1 cellular context compared by ENCODE assay signal in genomic region chr11:61298663-61299244, GRCh38.
TF ChIP-seq lines count a peak whose summit lies in the region.

No MANE protein-coding gene starts in this region.

TF ChIP-seq in HepG2, 621 proteins besides CTCF, POLR2A, EP300 and RAD21 (continued from another document and continues in another):
- TF ChIP-seq PRDM4 (CRISPR knock-in tag; IDR thresholded peaks at IDR 0.05; ENCODE audit: borderline replicate concordance) = no peak
- TF ChIP-seq ZNF570 (CRISPR knock-in tag; IDR thresholded peaks at IDR 0.05; ENCODE audit: borderline replicate concordance) = no peak
- no peak for TF ChIP-seq ZNF660 (CRISPR knock-in tag; IDR thresholded peaks at IDR 0.05; ENCODE audit: borderline replicate concordance, low read depth)
- no peak; the same call in 1 of the 2 replicates for TF ChIP-seq CBFB (CRISPR knock-in tag; IDR thresholded peaks at IDR 0.05)
- TF ChIP-seq HDAC1 (CRISPR knock-in tag; IDR thresholded peaks at IDR 0.05) = peak; percentile 73
- TF ChIP-seq PHF20 (CRISPR knock-in tag; IDR thresholded peaks at IDR 0.05) = peak; percentile 33; the same call in 1 of the 2 replicates
- no peak for TF ChIP-seq TSC22D2 (CRISPR knock-in tag; IDR thresholded peaks at IDR 0.05; ENCODE audit: borderline replicate concordance)
- no peak for TF ChIP-seq ZSCAN12 (CRISPR knock-in tag; IDR thresholded peaks at IDR 0.05)
- TF ChIP-seq ZBTB49 (CRISPR knock-in tag; IDR thresholded peaks at IDR 0.05; ENCODE audit: borderline replicate concordance) = no peak
- TF ChIP-seq ZNF232 (CRISPR knock-in tag; IDR thresholded peaks at IDR 0.05; ENCODE audit: borderline replicate concordance) = no peak
- peak; percentile 74; the same call in 1 of the 2 replicates for TF ChIP-seq FOXO1 (CRISPR knock-in tag; IDR thresholded peaks at IDR 0.05)
- peak; percentile 52; the same call in 1 of the 2 replicates for TF ChIP-seq RCOR2 (CRISPR knock-in tag; IDR thresholded peaks at IDR 0.05)
- TF ChIP-seq, protein P1, sequence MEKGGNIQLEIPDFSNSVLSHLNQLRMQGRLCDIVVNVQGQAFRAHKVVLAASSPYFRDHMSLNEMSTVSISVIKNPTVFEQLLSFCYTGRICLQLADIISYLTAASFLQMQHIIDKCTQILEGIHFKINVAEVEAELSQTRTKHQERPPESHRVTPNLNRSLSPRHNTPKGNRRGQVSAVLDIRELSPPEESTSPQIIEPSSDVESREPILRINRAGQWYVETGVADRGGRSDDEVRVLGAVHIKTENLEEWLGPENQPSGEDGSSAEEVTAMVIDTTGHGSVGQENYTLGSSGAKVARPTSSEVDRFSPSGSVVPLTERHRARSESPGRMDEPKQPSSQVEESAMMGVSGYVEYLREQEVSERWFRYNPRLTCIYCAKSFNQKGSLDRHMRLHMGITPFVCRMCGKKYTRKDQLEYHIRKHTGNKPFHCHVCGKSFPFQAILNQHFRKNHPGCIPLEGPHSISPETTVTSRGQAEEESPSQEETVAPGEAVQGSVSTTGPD (CRISPR knock-in tag; IDR thresholded peaks at IDR 0.05) = no peak
- TF ChIP-seq ARID4A (CRISPR knock-in tag; IDR thresholded peaks at IDR 0.05; ENCODE audit: borderline replicate concordance) = peak; percentile 81
- no peak for TF ChIP-seq ZNF572 (CRISPR knock-in tag; IDR thresholded peaks at IDR 0.05)
- TF ChIP-seq ZNF7 (CRISPR knock-in tag; IDR thresholded peaks at IDR 0.05) = peak; percentile 99
- peak; percentile 73 for TF ChIP-seq SALL1 (CRISPR knock-in tag; IDR thresholded peaks at IDR 0.05)
- no peak for TF ChIP-seq TCF7 (IDR thresholded peaks at IDR 0.05; ENCODE audit: low read depth)
- TF ChIP-seq ERF (CRISPR knock-in tag; IDR thresholded peaks at IDR 0.05) = peak; percentile 50; the same call in 1 of the 2 replicates
- TF ChIP-seq ZNF614 (CRISPR knock-in tag; IDR thresholded peaks at IDR 0.05; ENCODE audit: borderline replicate concordance) = peak; percentile 97
- peak; percentile 77; the same call in 1 of the 2 replicates for TF ChIP-seq TARDBP (CRISPR knock-in tag; IDR thresholded peaks at IDR 0.05)
- no peak for TF ChIP-seq ZNF274 (CRISPR knock-in tag; IDR thresholded peaks at IDR 0.05)
- TF ChIP-seq, protein P2, sequence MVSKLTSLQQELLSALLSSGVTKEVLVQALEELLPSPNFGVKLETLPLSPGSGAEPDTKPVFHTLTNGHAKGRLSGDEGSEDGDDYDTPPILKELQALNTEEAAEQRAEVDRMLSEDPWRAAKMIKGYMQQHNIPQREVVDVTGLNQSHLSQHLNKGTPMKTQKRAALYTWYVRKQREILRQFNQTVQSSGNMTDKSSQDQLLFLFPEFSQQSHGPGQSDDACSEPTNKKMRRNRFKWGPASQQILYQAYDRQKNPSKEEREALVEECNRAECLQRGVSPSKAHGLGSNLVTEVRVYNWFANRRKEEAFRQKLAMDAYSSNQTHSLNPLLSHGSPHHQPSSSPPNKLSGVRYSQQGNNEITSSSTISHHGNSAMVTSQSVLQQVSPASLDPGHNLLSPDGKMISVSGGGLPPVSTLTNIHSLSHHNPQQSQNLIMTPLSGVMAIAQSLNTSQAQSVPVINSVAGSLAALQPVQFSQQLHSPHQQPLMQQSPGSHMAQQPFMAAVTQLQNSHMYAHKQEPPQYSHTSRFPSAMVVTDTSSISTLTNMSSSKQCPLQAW (CRISPR knock-in tag; IDR thresholded peaks at IDR 0.05) = peak; percentile 67; the same call in 1 of the 2 replicates
- TF ChIP-seq, protein P3, sequence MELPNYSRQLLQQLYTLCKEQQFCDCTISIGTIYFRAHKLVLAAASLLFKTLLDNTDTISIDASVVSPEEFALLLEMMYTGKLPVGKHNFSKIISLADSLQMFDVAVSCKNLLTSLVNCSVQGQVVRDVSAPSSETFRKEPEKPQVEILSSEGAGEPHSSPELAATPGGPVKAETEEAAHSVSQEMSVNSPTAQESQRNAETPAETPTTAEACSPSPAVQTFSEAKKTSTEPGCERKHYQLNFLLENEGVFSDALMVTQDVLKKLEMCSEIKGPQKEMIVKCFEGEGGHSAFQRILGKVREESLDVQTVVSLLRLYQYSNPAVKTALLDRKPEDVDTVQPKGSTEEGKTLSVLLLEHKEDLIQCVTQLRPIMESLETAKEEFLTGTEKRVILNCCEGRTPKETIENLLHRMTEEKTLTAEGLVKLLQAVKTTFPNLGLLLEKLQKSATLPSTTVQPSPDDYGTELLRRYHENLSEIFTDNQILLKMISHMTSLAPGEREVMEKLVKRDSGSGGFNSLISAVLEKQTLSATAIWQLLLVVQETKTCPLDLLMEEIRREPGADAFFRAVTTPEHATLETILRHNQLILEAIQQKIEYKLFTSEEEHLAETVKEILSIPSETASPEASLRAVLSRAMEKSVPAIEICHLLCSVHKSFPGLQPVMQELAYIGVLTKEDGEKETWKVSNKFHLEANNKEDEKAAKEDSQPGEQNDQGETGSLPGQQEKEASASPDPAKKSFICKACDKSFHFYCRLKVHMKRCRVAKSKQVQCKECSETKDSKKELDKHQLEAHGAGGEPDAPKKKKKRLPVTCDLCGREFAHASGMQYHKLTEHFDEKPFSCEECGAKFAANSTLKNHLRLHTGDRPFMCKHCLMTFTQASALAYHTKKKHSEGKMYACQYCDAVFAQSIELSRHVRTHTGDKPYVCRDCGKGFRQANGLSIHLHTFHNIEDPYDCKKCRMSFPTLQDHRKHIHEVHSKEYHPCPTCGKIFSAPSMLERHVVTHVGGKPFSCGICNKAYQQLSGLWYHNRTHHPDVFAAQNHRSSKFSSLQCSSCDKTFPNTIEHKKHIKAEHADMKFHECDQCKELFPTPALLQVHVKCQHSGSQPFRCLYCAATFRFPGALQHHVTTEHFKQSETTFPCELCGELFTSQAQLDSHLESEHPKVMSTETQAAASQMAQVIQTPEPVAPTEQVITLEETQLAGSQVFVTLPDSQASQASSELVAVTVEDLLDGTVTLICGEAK (IDR thresholded peaks at IDR 0.05) = no peak
- TF ChIP-seq, protein P3 (CRISPR knock-in tag; IDR thresholded peaks at IDR 0.05) = no peak
- TF ChIP-seq, protein P4, sequence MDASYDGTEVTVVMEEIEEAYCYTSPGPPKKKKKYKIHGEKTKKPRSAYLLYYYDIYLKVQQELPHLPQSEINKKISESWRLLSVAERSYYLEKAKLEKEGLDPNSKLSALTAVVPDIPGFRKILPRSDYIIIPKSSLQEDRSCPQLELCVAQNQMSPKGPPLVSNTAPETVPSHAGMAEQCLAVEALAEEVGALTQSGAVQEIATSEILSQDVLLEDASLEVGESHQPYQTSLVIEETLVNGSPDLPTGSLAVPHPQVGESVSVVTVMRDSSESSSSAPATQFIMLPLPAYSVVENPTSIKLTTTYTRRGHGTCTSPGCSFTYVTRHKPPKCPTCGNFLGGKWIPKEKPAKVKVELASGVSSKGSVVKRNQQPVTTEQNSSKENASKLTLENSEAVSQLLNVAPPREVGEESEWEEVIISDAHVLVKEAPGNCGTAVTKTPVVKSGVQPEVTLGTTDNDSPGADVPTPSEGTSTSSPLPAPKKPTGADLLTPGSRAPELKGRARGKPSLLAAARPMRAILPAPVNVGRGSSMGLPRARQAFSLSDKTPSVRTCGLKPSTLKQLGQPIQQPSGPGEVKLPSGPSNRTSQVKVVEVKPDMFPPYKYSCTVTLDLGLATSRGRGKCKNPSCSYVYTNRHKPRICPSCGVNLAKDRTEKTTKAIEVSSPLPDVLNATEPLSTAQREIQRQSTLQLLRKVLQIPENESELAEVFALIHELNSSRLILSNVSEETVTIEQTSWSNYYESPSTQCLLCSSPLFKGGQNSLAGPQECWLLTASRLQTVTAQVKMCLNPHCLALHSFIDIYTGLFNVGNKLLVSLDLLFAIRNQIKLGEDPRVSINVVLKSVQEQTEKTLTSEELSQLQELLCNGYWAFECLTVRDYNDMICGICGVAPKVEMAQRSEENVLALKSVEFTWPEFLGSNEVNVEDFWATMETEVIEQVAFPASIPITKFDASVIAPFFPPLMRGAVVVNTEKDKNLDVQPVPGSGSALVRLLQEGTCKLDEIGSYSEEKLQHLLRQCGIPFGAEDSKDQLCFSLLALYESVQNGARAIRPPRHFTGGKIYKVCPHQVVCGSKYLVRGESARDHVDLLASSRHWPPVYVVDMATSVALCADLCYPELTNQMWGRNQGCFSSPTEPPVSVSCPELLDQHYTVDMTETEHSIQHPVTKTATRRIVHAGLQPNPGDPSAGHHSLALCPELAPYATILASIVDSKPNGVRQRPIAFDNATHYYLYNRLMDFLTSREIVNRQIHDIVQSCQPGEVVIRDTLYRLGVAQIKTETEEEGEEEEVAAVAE (CRISPR knock-in tag; IDR thresholded peaks at IDR 0.05; ENCODE audit: borderline replicate concordance) = 0 out of 2 replicates have a peak, but pooled peaks have one; percentile 49
- no peak for TF ChIP-seq ZNF615 (CRISPR knock-in tag; IDR thresholded peaks at IDR 0.05; ENCODE audit: borderline replicate concordance)
